1 cellular context compared by ENCODE assay signal in genomic region chrX:129549124-129549523, GRCh38.
TF ChIP-seq lines count a peak whose summit lies in the region.

No MANE protein-coding gene starts in this region.

TF ChIP-seq in HepG2, 621 proteins besides CTCF, POLR2A, EP300 and RAD21 (continued from another document):
- TF ChIP-seq PRDM4 (CRISPR knock-in tag; IDR thresholded peaks at IDR 0.05; ENCODE audit: borderline replicate concordance) (no peak), ZMYM2 (CRISPR knock-in tag; IDR thresholded peaks at IDR 0.05) (no peak), ZNF235 (CRISPR knock-in tag; IDR thresholded peaks at IDR 0.05; ENCODE audit: borderline replicate concordance) (no peak), SMC3 (IDR thresholded peaks at IDR 0.05; ENCODE audit: low read length) (no peak), ZNF615 (CRISPR knock-in tag; IDR thresholded peaks at IDR 0.05; ENCODE audit: borderline replicate concordance) (no peak), KLF6 (CRISPR knock-in tag; IDR thresholded peaks at IDR 0.05) (no peak)
- TF ChIP-seq, protein P1, sequence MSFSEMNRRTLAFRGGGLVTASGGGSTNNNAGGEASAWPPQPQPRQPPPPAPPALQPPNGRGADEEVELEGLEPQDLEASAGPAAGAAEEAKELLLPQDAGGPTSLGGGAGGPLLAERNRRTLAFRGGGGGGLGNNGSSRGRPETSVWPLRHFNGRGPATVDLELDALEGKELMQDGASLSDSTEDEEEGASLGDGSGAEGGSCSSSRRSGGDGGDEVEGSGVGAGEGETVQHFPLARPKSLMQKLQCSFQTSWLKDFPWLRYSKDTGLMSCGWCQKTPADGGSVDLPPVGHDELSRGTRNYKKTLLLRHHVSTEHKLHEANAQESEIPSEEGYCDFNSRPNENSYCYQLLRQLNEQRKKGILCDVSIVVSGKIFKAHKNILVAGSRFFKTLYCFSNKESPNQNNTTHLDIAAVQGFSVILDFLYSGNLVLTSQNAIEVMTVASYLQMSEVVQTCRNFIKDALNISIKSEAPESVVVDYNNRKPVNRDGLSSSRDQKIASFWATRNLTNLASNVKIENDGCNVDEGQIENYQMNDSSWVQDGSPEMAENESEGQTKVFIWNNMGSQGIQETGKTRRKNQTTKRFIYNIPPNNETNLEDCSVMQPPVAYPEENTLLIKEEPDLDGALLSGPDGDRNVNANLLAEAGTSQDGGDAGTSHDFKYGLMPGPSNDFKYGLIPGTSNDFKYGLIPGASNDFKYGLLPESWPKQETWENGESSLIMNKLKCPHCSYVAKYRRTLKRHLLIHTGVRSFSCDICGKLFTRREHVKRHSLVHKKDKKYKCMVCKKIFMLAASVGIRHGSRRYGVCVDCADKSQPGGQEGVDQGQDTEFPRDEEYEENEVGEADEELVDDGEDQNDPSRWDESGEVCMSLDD (CRISPR knock-in tag; IDR thresholded peaks at IDR 0.05; ENCODE audit: borderline replicate concordance) = no peak
